In the genomic region with DNA sequence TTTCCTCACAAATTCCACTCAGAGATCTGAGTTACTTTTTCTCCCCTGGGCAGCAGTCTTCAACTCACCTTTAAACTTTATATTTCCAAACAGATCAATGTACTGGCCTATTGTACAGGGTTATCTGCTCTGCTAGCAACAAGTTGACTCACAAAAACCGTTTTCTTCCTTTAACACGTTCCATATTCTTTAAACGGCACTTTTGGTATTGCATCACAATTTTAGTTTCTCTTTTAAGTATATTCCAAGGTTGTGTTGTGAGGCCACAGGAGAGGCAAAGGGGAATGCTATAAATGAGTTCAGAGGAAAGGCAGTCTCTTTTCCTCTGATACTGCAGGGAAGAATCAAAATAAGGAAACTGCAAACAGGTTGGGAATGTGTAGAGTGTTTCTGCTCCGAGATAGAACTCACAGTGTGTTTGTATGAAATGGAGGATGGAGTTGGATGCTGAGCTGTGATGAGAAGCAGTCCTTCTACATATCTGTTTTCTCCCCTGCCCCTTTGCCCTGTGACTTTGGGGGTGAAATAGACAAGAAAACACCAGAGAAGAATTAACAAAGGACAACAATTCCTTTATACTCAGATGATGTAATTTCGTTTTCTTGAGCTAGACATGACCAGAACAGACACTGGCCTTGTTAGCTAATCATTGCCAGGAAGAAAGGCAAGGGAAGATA, we compare ENCODE assay signal across 15 cellular contexts. TPM values are rescaled to one million over a fixed set of nuclear protein-coding genes. Genes with fewer than 3 reads are reported as not detected.
DNase-seq lines count a peak whose midpoint lies in the region; FAIRE-seq and TF ChIP-seq lines count a peak whose summit lies in the region.
"Had no signal": no experiment of that assay in that cellular context is flagged by ENCODE, and none has a peak within 500 bp of the region (broad histone marks: within the 10 kb centered on the region; RNA-seq: fewer than 3 reads in every experiment).

No MANE protein-coding gene starts in this region.

- no peak for TF ChIP-seq EP300 in transverse colon (IDR thresholded peaks at IDR 0.05; ENCODE audit: low read depth)

- H3K27ac Mint-ChIP-seq in MCF 10A (ENCODE audit: low read depth, unreplicated experiment) = peak overlapping the region; percentile 62
- H3K27ac Mint-ChIP-seq: activated naive CD8-positive, alpha-beta T cell had no signal

- peaks cover 0 to 4% of the 10 kb centered on the region in 2 donors for H3K27me3 ChIP-seq in breast epithelium
- no peaks in the 10 kb centered on the region for H3K27me3 ChIP-seq in transverse colon

- TF ChIP-seq CTCF in MCF 10A (IDR thresholded peaks at IDR 0.05; ENCODE audit: unreplicated experiment) (no peak), breast epithelium (IDR thresholded peaks at IDR 0.05) (no peak), WI38 (IDR thresholded peaks at IDR 0.05; ENCODE audit: low read depth, low read length) (no peak), kidney (IDR thresholded peaks at IDR 0.05; ENCODE audit: borderline replicate concordance, extremely low read depth, insufficient read depth) (no peak), transverse colon (IDR thresholded peaks at IDR 0.05) (no peak)

- no peak overlapping the region for H3K4me3 ChIP-seq in breast epithelium
- H3K4me3 ChIP-seq in WI38 (ENCODE audit: low read depth, low read length) = peak overlapping the region; percentile 35
- H3K4me3 ChIP-seq in kidney (ENCODE audit: low read length in 2 of 2) = peak overlapping the region; percentile 1 to 35
- H3K4me3 ChIP-seq in transverse colon = no peak overlapping the region
- H3K4me3 ChIP-seq: SJSA1 had no signal

- no peaks in the 10 kb centered on the region for H3K9me3 Mint-ChIP-seq in MCF 10A (ENCODE audit: unreplicated experiment)

- intact Hi-C loops in MCF 10A (cut with micrococcal nuclease) (no loop called here), breast epithelium (cut with DNase I; ENCODE audit: low total_unique reads) (loop anchor here (5.0 kb wide), 1 partner anchor 87 kb away; the partner anchor contains the start of gene RNF20), kidney (cut with DNase I) (no loop called here), transverse colon (cut with DNase I; ENCODE audit: low total_unique reads) (no loop called here)

- H3K9me3 ChIP-seq in breast epithelium (no peaks in the 10 kb centered on the region), kidney (ENCODE audit: control insufficient read depth in 1 of 2, low read length in 2 of 2) (no peaks in the 10 kb centered on the region), transverse colon (no peaks in the 10 kb centered on the region)
- H3K9me3 ChIP-seq: SJSA1 had no signal

- H3K4me1 ChIP-seq in breast epithelium = no peaks in the 10 kb centered on the region
- H3K4me1 ChIP-seq in kidney (ENCODE audit: control insufficient read depth in 1 of 2, insufficient read depth in 1 of 2, low read depth in 1 of 2, low read length in 2 of 2) = peaks cover 3 to 7% of the 10 kb centered on the region in 2 donors
- peaks cover 0 to 20% (median 4%) of the 10 kb centered on the region in 4 donors for H3K4me1 ChIP-seq in transverse colon

- H3K36me3 ChIP-seq in breast epithelium = no peaks in the 10 kb centered on the region
- no peaks in the 10 kb centered on the region for H3K36me3 ChIP-seq in kidney (ENCODE audit: control insufficient read depth in 1 of 2, insufficient read depth in 2 of 2, low read length in 2 of 2)
- no peaks in the 10 kb centered on the region for H3K36me3 ChIP-seq in transverse colon
- H3K36me3 ChIP-seq: SJSA1 had no signal

- H3K9ac ChIP-seq in kidney (ENCODE audit: low read length in 2 of 2) = peak overlapping the region in 1 of 2 donors; percentile 46

- H3K36me3 Mint-ChIP-seq in MCF 10A (ENCODE audit: insufficient read depth, unreplicated experiment) = no peaks in the 10 kb centered on the region
- H3K36me3 Mint-ChIP-seq: activated naive CD8-positive, alpha-beta T cell had no signal

- FAIRE-seq in kidney (lab: Jason Lieb, UNC) = no peak

- H3K4me3 Mint-ChIP-seq in MCF 10A (ENCODE audit: unreplicated experiment) = peak overlapping the region; percentile 52
- H3K4me3 Mint-ChIP-seq: activated naive CD8-positive, alpha-beta T cell had no signal

- no TSS peak for BruUV-seq in MCF 10A (replicated peaks; lab: Mats Ljungman, UMichigan)

- POLR2A ChIA-PET in MCF 10A (lab: Yijun Ruan, JAX) = interaction anchor here (0.9 to 1.2 kb wide), 4 partner anchors 17 to 85 kb away, joined by 3 to 4 read pairs (median 3); partner anchors contain the start of genes MRPL50 and ZNF189

- CTCF ChIA-PET in MCF 10A (lab: Yijun Ruan, JAX) = interaction anchor here (0.6 to 1.7 kb wide), 10 partner anchors 9 to 755 kb away, joined by 3 to 17 read pairs (median 4); partner anchors contain the start of gene RNF20

- TF ChIP-seq POLR2A in breast epithelium (IDR thresholded peaks at IDR 0.05) (no peak), transverse colon (IDR thresholded peaks at IDR 0.05) (no peak)

- H3K27me3 Mint-ChIP-seq in MCF 10A (ENCODE audit: insufficient read depth, unreplicated experiment) = peaks cover 20% of the 10 kb centered on the region

- WGBS in transverse colon (ENCODE audit: low coverage in 1 of 2), 2 donors = 34 to 41% methylated on average over 4 to 5 of the region's 5 CpGs

- DNase-seq in MCF 10A (ENCODE audit: unreplicated experiment) (peak; percentile 37), breast epithelium (ENCODE audit: low spot score in 2 of 2) (no peak), kidney (no peak), transverse colon (no peak), COLO829 (ENCODE audit: low spot score) (no peak), retina (no peak), HPDE6-E6E7 (ENCODE audit: extremely low spot score) (no peak)
- DNase-seq: activated CD4-positive, alpha-beta T cell treated with anti-CD3 and anti-CD28 coated beads, Interleukin-2, amount 50 U/mL, for 4 hours; effector CD4-positive, alpha-beta T cell; NCI-H2171 treated with DMSO at 0.1 percent for 48 hours; stimulated activated CD4-positive, alpha-beta T cell treated with anti-CD3 and anti-CD28 coated beads, Interleukin-12 subunit alpha, Interleukin-12 subunit beta, amount 100 ng/mL, for 4 hours; stimulated activated CD8-positive, alpha-beta memory T cell treated with anti-CD3 and anti-CD28 coated beads, Interleukin-4, amount 100 ng/mL, for 48 hours had no signal

- H3K27ac ChIP-seq in breast epithelium (no peak overlapping the region), kidney (ENCODE audit: low read depth in 2 of 2, low read length in 2 of 2) (peak overlapping the region; percentile 42 to 75), transverse colon (peak overlapping the region in 3 of 4 donors; percentile 1 to 17 (median 3))
- H3K27ac ChIP-seq: SJSA1 had no signal

- H3K4me1 Mint-ChIP-seq in MCF 10A (ENCODE audit: insufficient read depth, unreplicated experiment) = peaks cover 19% of the 10 kb centered on the region

- in situ Hi-C loops in transverse colon (cut with MboI; ENCODE audit: low pct_ligation_motif_present in 1 of 4, low pct_unique_long_range_greater_than_20kb in 1 of 4, low sequenced_read_pairs in 3 of 4) = no loop called here

RNA-seq across cellular contexts. Expression of gene ALDOB, which starts 9.9 kb away (rescaled TPM):
- not detected in 2 replicates for total RNA-seq in MCF 10A (2022)
- total RNA-seq in breast epithelium = under 1 TPM in 1 of 3 donors, not detected in 2; 0.66 TPM
- total RNA-seq in kidney = 11.0 TPM
- polyA plus RNA-seq in kidney (ENCODE audit: insufficient read depth, low read depth, low replicate concordance) = 4,265 TPM
- total RNA-seq in transverse colon = 10 to 100 TPM in 2 of 4 donors, 1 to 10 TPM in 1, not detected in 1; 1.9 to 55.0 (median 20.1) TPM
- total RNA-seq: SJSA1 had no signal

RNA-seq across cellular contexts. Expression of gene ZNF189, which starts 46.8 kb away (rescaled TPM):
- total RNA-seq in MCF 10A (2022) = 17.4 and 20.4 TPM in 2 replicates
- total RNA-seq in breast epithelium = 10 to 100 TPM; 20.2 to 32.1 (median 23.9) TPM
- total RNA-seq in kidney = 22.9 TPM
- polyA plus RNA-seq in kidney (ENCODE audit: insufficient read depth, low read depth, low replicate concordance) = 13.1 TPM
- 10 to 100 TPM in 2 of 4 donors, 1 to 10 TPM in 2; 5.6 to 21.3 (median 13.4) TPM for total RNA-seq in transverse colon

RNA-seq across cellular contexts. Expression of gene MRPL50, which starts 47.1 kb away (rescaled TPM):
- 15.4 and 16.9 TPM in 2 replicates for total RNA-seq in MCF 10A (2022)
- 10 to 100 TPM in 2 of 3 donors, 1 to 10 TPM in 1; 9.4 to 21.2 (median 14.7) TPM for total RNA-seq in breast epithelium
- 12.1 TPM for total RNA-seq in kidney
- polyA plus RNA-seq in kidney (ENCODE audit: insufficient read depth, low read depth, low replicate concordance) = 17.5 TPM
- total RNA-seq in transverse colon = 10 to 100 TPM in 1 of 4 donors, 1 to 10 TPM in 3; 3.4 to 16.1 (median 9.5) TPM

Comparison
In these comparisons a context has a peak if more than half of its experiments do, and no peak if none do; other contexts are left out.
1. H3K27ac ChIP-seq: peak in kidney (2 of 2) and transverse colon (3 of 4); none in breast epithelium (0 of 2).
2. H3K4me3 ChIP-seq: peak in WI38 (single experiment) and kidney (2 of 2); none in breast epithelium (0 of 3) and transverse colon (0 of 4).